ENCODE assay signal across 8 cellular contexts in the genomic region with DNA sequence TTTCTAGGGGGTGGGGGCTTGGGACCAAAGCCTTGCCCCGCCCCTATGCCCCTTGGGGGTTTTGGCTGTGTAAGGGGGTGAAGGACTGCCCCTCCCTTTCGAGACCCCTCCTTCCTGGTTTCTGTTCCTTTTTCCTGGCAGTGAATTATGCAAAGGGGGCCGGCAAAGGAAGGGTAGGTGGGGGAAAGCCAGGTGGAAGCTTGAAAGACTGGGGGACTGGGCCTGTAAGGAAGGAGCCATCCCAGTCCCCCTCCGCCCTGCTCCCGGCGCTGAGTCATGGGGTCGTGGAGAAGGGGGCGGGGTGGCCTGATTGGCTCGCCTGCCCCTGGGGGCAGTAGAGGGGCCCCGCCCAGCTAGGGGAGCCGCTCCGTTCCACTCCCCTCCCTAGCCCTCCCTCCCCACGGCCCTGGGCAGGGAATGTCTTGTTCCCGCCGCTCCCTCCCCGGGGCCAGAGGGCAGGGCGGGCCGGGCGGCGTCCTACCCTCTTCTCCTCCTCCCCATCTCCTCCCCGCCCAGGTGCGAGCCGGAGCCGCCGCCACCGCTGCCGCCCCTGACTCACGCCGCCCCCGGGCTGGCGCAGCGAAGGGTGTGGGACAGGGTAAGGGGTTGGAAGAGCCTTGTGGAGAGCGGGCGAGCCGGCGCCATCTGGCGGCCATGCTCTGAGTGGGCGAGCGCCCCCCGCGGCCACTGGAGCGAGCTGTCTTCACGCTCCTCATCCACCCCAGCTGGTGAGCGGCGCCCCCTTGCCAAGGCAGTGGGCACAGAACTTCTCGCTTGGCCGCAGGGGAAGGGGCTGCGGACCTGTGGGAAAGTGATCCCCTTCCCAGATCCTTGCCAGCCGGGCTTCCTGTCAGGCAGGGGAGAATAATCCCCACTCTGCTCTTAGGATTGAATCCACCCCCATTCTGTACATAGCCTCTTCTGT. TPM values are rescaled to one million over a fixed set of nuclear protein-coding genes. Genes with fewer than 3 reads are reported as not detected.
A peak's percentile ranks its signal among the peaks of the same experiment; 100 is the strongest.
DNase-seq lines count a peak whose midpoint lies in the region; ATAC-seq, FAIRE-seq and TF ChIP-seq lines count a peak whose summit lies in the region.

No MANE protein-coding gene starts in this region.

- no peaks in the 10 kb centered on the region for H3K9me3 Mint-ChIP-seq in CD4-positive, alpha-beta T cell
- H3K9me3 Mint-ChIP-seq in activated T-cell treated with anti-CD3 and anti-CD28 coated beads, Interleukin-2, amount 50 U/mL, for 4 hours: no peaks in the 10 kb centered on the region

- peak overlapping the region; percentile 70 for H3K9ac ChIP-seq in PC-3 (ENCODE audit: low read length)

- peak overlapping the region; percentile 67 for H3K4me3 Mint-ChIP-seq in CD4-positive, alpha-beta T cell
- peak overlapping the region; percentile 53 for H3K4me3 Mint-ChIP-seq in activated T-cell treated with anti-CD3 and anti-CD28 coated beads, Interleukin-2, amount 50 U/mL, for 4 hours

- TF ChIP-seq CTCF in CD4-positive, alpha-beta T cell (IDR thresholded peaks at IDR 0.05): peak; percentile 100
- TF ChIP-seq CTCF in PC-3 (conservative IDR thresholded peaks at IDR 0.05; ENCODE audit: low read depth, low read length) (peak; percentile 100), esophagus muscularis mucosa (IDR thresholded peaks at IDR 0.05) (peak in 2 of 3 experiments; percentile 98 to 99)

- CTCF ChIA-PET in CD4-positive, alpha-beta T cell (lab: Charles Lee): interaction anchor here (0.5 to 9.7 kb wide), 40 partner anchors 10 to 1688 kb away, joined by 3 to 159 read pairs (median 6); a partner anchor contains a TSS
- CTCF ChIA-PET in PC-3 (lab: Charles Lee): interaction anchor here (0.6 to 1.9 kb wide), 14 partner anchors 9 to 81 kb away, joined by 3 to 16 read pairs (median 5); a partner anchor contains a TSS

- H3K9me3 ChIP-seq in CD4-positive, alpha-beta T cell (ENCODE audit: control insufficient read depth, low read length): no peaks in the 10 kb centered on the region
- no peaks in the 10 kb centered on the region for H3K9me3 ChIP-seq in PC-3 (ENCODE audit: low read length)
- H3K9me3 ChIP-seq in esophagus muscularis mucosa: no peaks in the 10 kb centered on the region

- no peaks in the 10 kb centered on the region for H3K27me3 Mint-ChIP-seq in CD4-positive, alpha-beta T cell
- H3K27me3 Mint-ChIP-seq in activated T-cell treated with anti-CD3 and anti-CD28 coated beads, Interleukin-2, amount 50 U/mL, for 4 hours (ENCODE audit: low read depth): no peaks in the 10 kb centered on the region

- H3K4me2 ChIP-seq in PC-3 (ENCODE audit: low read length): peak overlapping the region; percentile 79

- peak; percentile 84 to 93 (median 87) for DNase-seq in CD4-positive, alpha-beta T cell
- DNase-seq in HTR-8/SVneo (ENCODE audit: insufficient read length, low spot score) (peak; percentile 79), PC-3 (peak; percentile 99), esophagus muscularis mucosa (ENCODE audit: extremely low spot score) (peak; percentile 97), myocyte (ENCODE audit: low read depth) (peak; percentile 88)
- peak; percentile 92 for DNase-seq in activated T-cell treated with anti-CD3 and anti-CD28 coated beads, Interleukin-2, amount 50 U/mL, for 4 hours
- peak; percentile 72 for DNase-seq in stimulated activated CD8-positive, alpha-beta memory T cell treated with anti-CD3 and anti-CD28 coated beads, Interleukin-7, amount 100 ng/mL, for 24 hours (ENCODE audit: low read depth)

- peaks cover 76% of the 10 kb centered on the region for H3K4me1 Mint-ChIP-seq in CD4-positive, alpha-beta T cell (ENCODE audit: low read depth)
- H3K4me1 Mint-ChIP-seq in activated T-cell treated with anti-CD3 and anti-CD28 coated beads, Interleukin-2, amount 50 U/mL, for 4 hours (ENCODE audit: low read depth): peaks cover 65% of the 10 kb centered on the region

- H4K20me1 ChIP-seq in PC-3 (ENCODE audit: low read length): no peaks in the 10 kb centered on the region

- TF ChIP-seq EP300 in esophagus muscularis mucosa (IDR thresholded peaks at IDR 0.05): no peak

- peak overlapping the region; percentile 42 for H3K4me3 ChIP-seq in PC-3 (ENCODE audit: low read length)
- H3K4me3 ChIP-seq in esophagus muscularis mucosa: peak overlapping the region; percentile 54 to 66 (median 58)

- H3K27ac ChIP-seq in CD4-positive, alpha-beta T cell (ENCODE audit: low read depth, low read length): peak overlapping the region; percentile 77
- H3K27ac ChIP-seq in PC-3 (ENCODE audit: low read length) (peak overlapping the region; percentile 87), esophagus muscularis mucosa (replicated peaks in 1 of 4) (peak overlapping the region; percentile 86 to 92 (median 90))

- POLR2A ChIA-PET in CD4-positive, alpha-beta T cell (lab: Charles Lee): interaction anchor here (0.6 to 10.7 kb wide), 16 partner anchors 10 to 458 kb away, joined by 3 to 189 read pairs (median 13); a partner anchor contains a TSS
- POLR2A ChIA-PET in PC-3 (lab: Charles Lee; ENCODE audit: unreplicated experiment): interaction anchor here (0.6 to 0.9 kb wide), 2 partner anchors 11 to 45 kb away, joined by 3 read pairs; no protein-coding TSS in a partner anchor

- peak; percentile 86 for ATAC-seq in CD4-positive, alpha-beta T cell (ENCODE audit: poor library complexity)
- ATAC-seq in GM19463 (IDR thresholded peaks at IDR 0.05; ENCODE audit: unreplicated experiment): peak; percentile 74
- ATAC-seq in PC-3: peak; percentile 89
- peak; percentile 94 for ATAC-seq in activated T-cell treated with anti-CD3 and anti-CD28 coated beads, Interleukin-2, amount 50 U/mL, for 4 hours

- H3K36me3 Mint-ChIP-seq in CD4-positive, alpha-beta T cell (ENCODE audit: low read depth): peaks cover 33% of the 10 kb centered on the region
- H3K36me3 Mint-ChIP-seq in activated T-cell treated with anti-CD3 and anti-CD28 coated beads, Interleukin-2, amount 50 U/mL, for 4 hours (ENCODE audit: insufficient read depth): no peaks in the 10 kb centered on the region

- no peak for TF ChIP-seq POLR2A in esophagus muscularis mucosa (IDR thresholded peaks at IDR 0.05; ENCODE audit: low read depth)

- H3K27ac Mint-ChIP-seq in CD4-positive, alpha-beta T cell: peak overlapping the region; percentile 92

- intact Hi-C loops in CD4-positive, alpha-beta T cell (cut with DNase I, micrococcal nuclease): loop anchor here (1.0 to 5.0 kb wide), 11 partner anchors 16 to 460 kb away; a partner anchor contains a TSS
- intact Hi-C loops in PC-3 (cut with micrococcal nuclease): loop anchor here (1.0 to 5.0 kb wide), 4 partner anchors 12 to 56 kb away; a partner anchor contains a TSS
- intact Hi-C loops in esophagus muscularis mucosa (cut with DNase I): loop anchor here (5.0 kb wide), 2 partner anchors 55 to 80 kb away; a partner anchor contains a TSS

- peaks cover 10% of the 10 kb centered on the region; the same call in 1 of the 2 replicates for H3K79me2 ChIP-seq in PC-3 (ENCODE audit: low read length)

- H2AFZ ChIP-seq in PC-3 (ENCODE audit: low read length): 0 out of 2 replicates have a peak overlapping the region, but pooled peaks have one; percentile 19

- H3K4me1 ChIP-seq in PC-3 (ENCODE audit: insufficient read depth, low read length) (peaks cover 21% of the 10 kb centered on the region), esophagus muscularis mucosa (peaks cover 30 to 54% (median 41%) of the 10 kb centered on the region in 4 donors)

- no peaks in the 10 kb centered on the region for H3K9me2 ChIP-seq in PC-3 (replicated peaks; ENCODE audit: low read length)

- peak; percentile 90 for FAIRE-seq in HTR-8/SVneo (lab: Jason Lieb, UNC)

- H3K36me3 ChIP-seq in PC-3 (ENCODE audit: low read depth, low read length): peaks cover 27% of the 10 kb centered on the region
- peaks cover 9 to 30% (median 24%) of the 10 kb centered on the region in 4 donors for H3K36me3 ChIP-seq in esophagus muscularis mucosa

- 7% methylated on average over 17 of the region's 49 CpGs for WGBS in esophagus muscularis mucosa

- no TSS peak for BruUV-seq in PC-3 (replicated peaks; lab: Mats Ljungman, UMichigan)

- no peaks in the 10 kb centered on the region for H3F3A ChIP-seq in PC-3 (ENCODE audit: low read length, unreplicated experiment)

- H3K27me3 ChIP-seq in CD4-positive, alpha-beta T cell (ENCODE audit: control insufficient read depth, insufficient read depth, low read length): no peaks in the 10 kb centered on the region
- H3K27me3 ChIP-seq in PC-3 (ENCODE audit: low read length): no peaks in the 10 kb centered on the region
- no peaks in the 10 kb centered on the region for H3K27me3 ChIP-seq in esophagus muscularis mucosa

RNA-seq across cellular contexts. Expression of a gene that starts 14.7 kb away (rescaled TPM):
- total RNA-seq in CD4-positive, alpha-beta T cell: 10 to 100 TPM; 22.8 to 25.1 TPM
- total RNA-seq in PC-3 (2014; rRNA removed): 39.7 and 59.1 TPM in 2 replicates
- 10 to 100 TPM; 40.6 to 76.0 (median 52.2) TPM for total RNA-seq in activated T-cell treated with anti-CD3 and anti-CD28 coated beads, Interleukin-2, amount 50 U/mL, for 4 hours
- total RNA-seq in esophagus muscularis mucosa: 10 to 100 TPM; 50.0 to 68.9 (median 55.8) TPM
- total RNA-seq in myocyte: 24.6 and 26.6 TPM in 2 replicates
- 25.9 TPM for polyA plus RNA-seq in myocyte (2012)

RNA-seq across cellular contexts. Expression of a gene that starts 16.3 kb away (rescaled TPM):
- total RNA-seq in CD4-positive, alpha-beta T cell: 1 to 10 TPM; 1.4 to 2.2 TPM
- total RNA-seq in PC-3 (2014; rRNA removed): 0.18 and 3.0 TPM in 2 replicates
- under 1 TPM in 1 of 3 donors, not detected in 2; 0.08 TPM for total RNA-seq in activated T-cell treated with anti-CD3 and anti-CD28 coated beads, Interleukin-2, amount 50 U/mL, for 4 hours
- total RNA-seq in esophagus muscularis mucosa: under 1 TPM in 2 of 4 donors, not detected in 2; 0.11 to 0.19 TPM
- not detected in 2 replicates for total RNA-seq in myocyte
- 0.15 TPM for polyA plus RNA-seq in myocyte (2012)

RNA-seq across cellular contexts. Expression of a gene that starts 16.3 kb away (rescaled TPM):
- under 1 TPM; 0.33 to 0.39 TPM for total RNA-seq in CD4-positive, alpha-beta T cell
- total RNA-seq in PC-3 (2014; rRNA removed): not detected in 2 replicates
- total RNA-seq in activated T-cell treated with anti-CD3 and anti-CD28 coated beads, Interleukin-2, amount 50 U/mL, for 4 hours: not detected
- total RNA-seq in esophagus muscularis mucosa: under 1 TPM in 1 of 4 donors, not detected in 3; 0.42 TPM
- total RNA-seq in myocyte: not detected in 2 replicates
- polyA plus RNA-seq in myocyte (2012): 0.03 TPM

RNA-seq across cellular contexts. Expression of a gene that starts 23.9 kb away (rescaled TPM):
- not detected for total RNA-seq in CD4-positive, alpha-beta T cell
- total RNA-seq in PC-3 (2014; rRNA removed): not detected in 2 replicates
- under 1 TPM in 2 of 3 donors, not detected in 1; 0.40 to 0.50 TPM for total RNA-seq in activated T-cell treated with anti-CD3 and anti-CD28 coated beads, Interleukin-2, amount 50 U/mL, for 4 hours
- total RNA-seq in esophagus muscularis mucosa: not detected
- not detected in 2 replicates for total RNA-seq in myocyte
- 0.45 TPM for polyA plus RNA-seq in myocyte (2012)

RNA-seq across cellular contexts. Expression of a gene that starts 33.8 kb away (rescaled TPM):
- total RNA-seq in CD4-positive, alpha-beta T cell: 10 to 100 TPM; 17.2 to 20.1 TPM
- total RNA-seq in PC-3 (2014; rRNA removed) (334 and 384 TPM in 2 replicates), esophagus muscularis mucosa (100 to 1,000 TPM in 2 of 4 donors, 10 to 100 TPM in 2; 61.5 to 142 (median 115) TPM), myocyte (27.3 and 33.3 TPM in 2 replicates)
- total RNA-seq in activated T-cell treated with anti-CD3 and anti-CD28 coated beads, Interleukin-2, amount 50 U/mL, for 4 hours: 10 to 100 TPM; 46.3 to 63.4 (median 48.8) TPM
- polyA plus RNA-seq in myocyte (2012): 51.7 TPM

Comparison
In these comparisons a context has a peak if more than half of its experiments do, and no peak if none do; other contexts are left out.
1. Peak in every context shown above with its lines: DNase-seq, ATAC-seq, H3K4me3 ChIP-seq and H3K27ac ChIP-seq.